ENCODE assay signal across 1 cellular context in the genomic region with DNA sequence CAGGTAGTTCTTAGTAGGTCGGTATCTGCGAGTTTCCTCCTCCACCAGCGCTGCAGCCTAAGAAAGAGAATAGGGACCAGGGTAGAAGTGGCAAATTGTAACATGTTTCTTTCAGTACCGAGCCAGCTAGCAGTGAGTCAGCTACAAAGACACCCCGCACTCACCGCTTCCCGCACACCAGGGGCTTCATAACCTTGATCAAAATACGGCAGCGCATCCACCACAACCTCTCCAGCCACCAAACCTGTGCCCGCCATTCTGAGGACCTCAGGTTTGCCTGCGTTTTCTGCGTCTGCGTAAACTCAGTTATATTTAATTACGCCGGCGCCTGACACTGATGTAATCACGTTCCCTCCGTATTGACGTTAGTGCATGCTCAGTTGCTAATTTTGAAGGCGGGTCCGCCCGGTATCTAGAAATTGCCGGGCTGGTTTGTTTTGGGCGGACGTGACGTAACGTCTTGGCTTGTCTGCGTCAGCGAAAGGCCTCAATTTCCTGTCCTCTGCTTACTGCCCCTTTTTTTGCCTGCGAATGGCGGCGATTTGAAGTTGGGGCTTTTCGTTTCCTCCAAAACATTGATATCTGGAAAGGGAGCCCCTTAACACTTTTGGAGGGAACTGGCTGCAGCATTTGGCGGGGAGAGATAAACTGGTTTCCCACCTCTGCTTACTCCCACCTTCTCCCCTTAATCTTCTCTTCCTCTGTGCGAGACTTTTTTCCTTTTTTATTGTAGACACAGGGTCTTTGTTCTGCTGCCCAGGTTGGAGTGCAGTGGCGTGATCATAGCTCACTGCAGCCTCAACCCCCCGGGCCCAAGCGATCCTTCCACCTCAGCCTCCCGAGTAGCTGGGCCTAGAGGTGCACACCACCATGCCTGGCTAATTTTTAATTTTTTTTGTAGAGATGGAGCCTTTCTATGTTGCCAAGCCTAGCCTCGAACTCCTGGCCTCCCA.
A peak's percentile ranks its signal among the peaks of the same experiment; 100 is the strongest.
TF ChIP-seq lines count a peak whose summit lies in the region.

BCAS2 (minus strand) TSS at position 281 of the 953 bp plus-strand sequence; CDS start at position 257, 24 bp downstream.

TF ChIP-seq in K562, 482 proteins besides CTCF, POLR2A, EP300 and RAD21 (continued from another document and continues in another):
- TF ChIP-seq CTCFL (IDR thresholded peaks at IDR 0.05; ENCODE audit: borderline replicate concordance, insufficient read depth, low read depth, low read length, poor library complexity, severe bottlenecking) (no peak), SIX5 (IDR thresholded peaks at IDR 0.05; ENCODE audit: borderline replicate concordance in 1 of 2, insufficient read depth in 1 of 2, low read depth in 1 of 2, low read length in 2 of 2) (peak; percentile 20 to 42; a peak in 2 of 4 replicates), POLR3A (IDR thresholded peaks at IDR 0.05; ENCODE audit: borderline replicate concordance, extremely low read depth, insufficient read depth, insufficient read length) (no peak), SNAPC5 (CRISPR knock-in tag; IDR thresholded peaks at IDR 0.05) (no peak), HMBOX1 (IDR thresholded peaks at IDR 0.05) (no peak), ESRRB (CRISPR knock-in tag; IDR thresholded peaks at IDR 0.05; ENCODE audit: borderline replicate concordance) (no peak), GTF2F1 (IDR thresholded peaks at IDR 0.05; ENCODE audit: low read depth, low read length) (no peak), XRCC3 (IDR thresholded peaks at IDR 0.05) (no peak), JUN (IDR thresholded peaks at IDR 0.05; ENCODE audit: borderline replicate concordance, low read depth, low read length) (peak; percentile 84), JUN (CRISPR knock-in tag; IDR thresholded peaks at IDR 0.05; ENCODE audit: borderline replicate concordance) (no peak; the same call in 1 of the 2 replicates), KHSRP (IDR thresholded peaks at IDR 0.05) (peak; percentile 85), FOXA1 (IDR thresholded peaks at IDR 0.05; ENCODE audit: borderline replicate concordance) (no peak), TAL1 (IDR thresholded peaks at IDR 0.05) (no peak; the same call in 1 of the 2 replicates), MYNN (IDR thresholded peaks at IDR 0.05) (no peak), MYNN (CRISPR knock-in tag; IDR thresholded peaks at IDR 0.05) (no peak), ZNF76 (CRISPR knock-in tag; IDR thresholded peaks at IDR 0.05; ENCODE audit: borderline replicate concordance) (no peak), RCOR1 (IDR thresholded peaks at IDR 0.05; ENCODE audit: borderline replicate concordance in 1 of 2, low read depth in 2 of 2, low read length in 2 of 2) (no peak), NCOA4 (IDR thresholded peaks at IDR 0.05; ENCODE audit: partially characterized antibody) (no peak), RBM15 (IDR thresholded peaks at IDR 0.05; ENCODE audit: insufficient read depth, low read length) (no peak), KLF10 (CRISPR knock-in tag; IDR thresholded peaks at IDR 0.05) (no peak), RAD51 (IDR thresholded peaks at IDR 0.05; ENCODE audit: borderline replicate concordance, low read depth) (no peak), TCF3 (CRISPR knock-in tag; IDR thresholded peaks at IDR 0.05) (no peak), ZNF507 (tag; conservative IDR thresholded peaks at IDR 0.05) (no peak), SNIP1 (IDR thresholded peaks at IDR 0.05; ENCODE audit: low read depth) (no peak), ZNF146 (CRISPR knock-in tag; IDR thresholded peaks at IDR 0.05; ENCODE audit: unreplicated experiment) (no peak), E2F6 (IDR thresholded peaks at IDR 0.05; ENCODE audit: borderline replicate concordance in 1 of 2, extremely low read depth in 1 of 2, insufficient read depth in 1 of 2, insufficient read length in 1 of 2, low read depth in 1 of 2, low read length in 1 of 2, poor library complexity in 1 of 2, severe bottlenecking in 1 of 2) (peak; percentile 47 to 76), GMEB1 (CRISPR knock-in tag; IDR thresholded peaks at IDR 0.05) (peak; percentile 99), MAFG (tag; conservative IDR thresholded peaks at IDR 0.05) (peak; percentile 66), CBX2 (IDR thresholded peaks at IDR 0.05; ENCODE audit: insufficient read depth, low read length, poor library complexity, severe bottlenecking) (no peak), KAT7 (CRISPR knock-in tag; IDR thresholded peaks at IDR 0.05; ENCODE audit: borderline replicate concordance) (peak; percentile 36; the same call in 1 of the 2 replicates), CGGBP1 (CRISPR knock-in tag; IDR thresholded peaks at IDR 0.05) (0 out of 2 replicates have a peak, but pooled peaks have one; percentile 59), ZKSCAN3 (CRISPR knock-in tag; IDR thresholded peaks at IDR 0.05) (no peak), ZNF699 (CRISPR knock-in tag; IDR thresholded peaks at IDR 0.05; ENCODE audit: insufficient replicate concordance) (no peak), ZNF347 (CRISPR knock-in tag; IDR thresholded peaks at IDR 0.05; ENCODE audit: low read depth) (no peak), KDM2B (CRISPR knock-in tag; IDR thresholded peaks at IDR 0.05) (no peak), HDAC1 (IDR thresholded peaks at IDR 0.05) (peak in 1 of 2 experiments; percentile 44; a peak in 2 of 4 replicates), NUFIP1 (IDR thresholded peaks at IDR 0.05; ENCODE audit: partially characterized antibody) (no peak)
- TF ChIP-seq, protein P1, sequence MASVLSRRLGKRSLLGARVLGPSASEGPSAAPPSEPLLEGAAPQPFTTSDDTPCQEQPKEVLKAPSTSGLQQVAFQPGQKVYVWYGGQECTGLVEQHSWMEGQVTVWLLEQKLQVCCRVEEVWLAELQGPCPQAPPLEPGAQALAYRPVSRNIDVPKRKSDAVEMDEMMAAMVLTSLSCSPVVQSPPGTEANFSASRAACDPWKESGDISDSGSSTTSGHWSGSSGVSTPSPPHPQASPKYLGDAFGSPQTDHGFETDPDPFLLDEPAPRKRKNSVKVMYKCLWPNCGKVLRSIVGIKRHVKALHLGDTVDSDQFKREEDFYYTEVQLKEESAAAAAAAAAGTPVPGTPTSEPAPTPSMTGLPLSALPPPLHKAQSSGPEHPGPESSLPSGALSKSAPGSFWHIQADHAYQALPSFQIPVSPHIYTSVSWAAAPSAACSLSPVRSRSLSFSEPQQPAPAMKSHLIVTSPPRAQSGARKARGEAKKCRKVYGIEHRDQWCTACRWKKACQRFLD (CRISPR knock-in tag; IDR thresholded peaks at IDR 0.05): peak; percentile 91
- TF ChIP-seq, protein P2, sequence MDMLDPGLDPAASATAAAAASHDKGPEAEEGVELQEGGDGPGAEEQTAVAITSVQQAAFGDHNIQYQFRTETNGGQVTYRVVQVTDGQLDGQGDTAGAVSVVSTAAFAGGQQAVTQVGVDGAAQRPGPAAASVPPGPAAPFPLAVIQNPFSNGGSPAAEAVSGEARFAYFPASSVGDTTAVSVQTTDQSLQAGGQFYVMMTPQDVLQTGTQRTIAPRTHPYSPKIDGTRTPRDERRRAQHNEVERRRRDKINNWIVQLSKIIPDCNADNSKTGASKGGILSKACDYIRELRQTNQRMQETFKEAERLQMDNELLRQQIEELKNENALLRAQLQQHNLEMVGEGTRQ (CRISPR knock-in tag; IDR thresholded peaks at IDR 0.05): no peak
- TF ChIP-seq, protein P3, sequence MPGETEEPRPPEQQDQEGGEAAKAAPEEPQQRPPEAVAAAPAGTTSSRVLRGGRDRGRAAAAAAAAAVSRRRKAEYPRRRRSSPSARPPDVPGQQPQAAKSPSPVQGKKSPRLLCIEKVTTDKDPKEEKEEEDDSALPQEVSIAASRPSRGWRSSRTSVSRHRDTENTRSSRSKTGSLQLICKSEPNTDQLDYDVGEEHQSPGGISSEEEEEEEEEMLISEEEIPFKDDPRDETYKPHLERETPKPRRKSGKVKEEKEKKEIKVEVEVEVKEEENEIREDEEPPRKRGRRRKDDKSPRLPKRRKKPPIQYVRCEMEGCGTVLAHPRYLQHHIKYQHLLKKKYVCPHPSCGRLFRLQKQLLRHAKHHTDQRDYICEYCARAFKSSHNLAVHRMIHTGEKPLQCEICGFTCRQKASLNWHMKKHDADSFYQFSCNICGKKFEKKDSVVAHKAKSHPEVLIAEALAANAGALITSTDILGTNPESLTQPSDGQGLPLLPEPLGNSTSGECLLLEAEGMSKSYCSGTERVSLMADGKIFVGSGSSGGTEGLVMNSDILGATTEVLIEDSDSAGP (CRISPR knock-in tag; IDR thresholded peaks at IDR 0.05): no peak
- TF ChIP-seq, protein P4, sequence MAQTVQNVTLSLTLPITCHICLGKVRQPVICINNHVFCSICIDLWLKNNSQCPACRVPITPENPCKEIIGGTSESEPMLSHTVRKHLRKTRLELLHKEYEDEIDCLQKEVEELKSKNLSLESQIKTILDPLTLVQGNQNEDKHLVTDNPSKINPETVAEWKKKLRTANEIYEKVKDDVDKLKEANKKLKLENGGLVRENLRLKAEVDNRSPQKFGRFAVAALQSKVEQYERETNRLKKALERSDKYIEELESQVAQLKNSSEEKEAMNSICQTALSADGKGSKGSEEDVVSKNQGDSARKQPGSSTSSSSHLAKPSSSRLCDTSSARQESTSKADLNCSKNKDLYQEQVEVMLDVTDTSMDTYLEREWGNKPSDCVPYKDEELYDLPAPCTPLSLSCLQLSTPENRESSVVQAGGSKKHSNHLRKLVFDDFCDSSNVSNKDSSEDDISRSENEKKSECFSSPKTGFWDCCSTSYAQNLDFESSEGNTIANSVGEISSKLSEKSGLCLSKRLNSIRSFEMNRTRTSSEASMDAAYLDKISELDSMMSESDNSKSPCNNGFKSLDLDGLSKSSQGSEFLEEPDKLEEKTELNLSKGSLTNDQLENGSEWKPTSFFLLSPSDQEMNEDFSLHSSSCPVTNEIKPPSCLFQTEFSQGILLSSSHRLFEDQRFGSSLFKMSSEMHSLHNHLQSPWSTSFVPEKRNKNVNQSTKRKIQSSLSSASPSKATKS (CRISPR knock-in tag; IDR thresholded peaks at IDR 0.05): no peak
- TF ChIP-seq, protein P5, sequence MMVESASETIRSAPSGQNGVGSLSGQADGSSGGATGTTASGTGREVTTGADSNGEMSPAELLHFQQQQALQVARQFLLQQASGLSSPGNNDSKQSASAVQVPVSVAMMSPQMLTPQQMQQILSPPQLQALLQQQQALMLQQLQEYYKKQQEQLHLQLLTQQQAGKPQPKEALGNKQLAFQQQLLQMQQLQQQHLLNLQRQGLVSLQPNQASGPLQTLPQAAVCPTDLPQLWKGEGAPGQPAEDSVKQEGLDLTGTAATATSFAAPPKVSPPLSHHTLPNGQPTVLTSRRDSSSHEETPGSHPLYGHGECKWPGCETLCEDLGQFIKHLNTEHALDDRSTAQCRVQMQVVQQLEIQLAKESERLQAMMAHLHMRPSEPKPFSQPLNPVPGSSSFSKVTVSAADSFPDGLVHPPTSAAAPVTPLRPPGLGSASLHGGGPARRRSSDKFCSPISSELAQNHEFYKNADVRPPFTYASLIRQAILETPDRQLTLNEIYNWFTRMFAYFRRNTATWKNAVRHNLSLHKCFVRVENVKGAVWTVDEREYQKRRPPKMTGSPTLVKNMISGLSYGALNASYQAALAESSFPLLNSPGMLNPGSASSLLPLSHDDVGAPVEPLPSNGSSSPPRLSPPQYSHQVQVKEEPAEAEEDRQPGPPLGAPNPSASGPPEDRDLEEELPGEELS (CRISPR knock-in tag; IDR thresholded peaks at IDR 0.05; ENCODE audit: borderline replicate concordance): no peak
